ENCODE assay signal across 2 cellular contexts in the genomic region with DNA sequence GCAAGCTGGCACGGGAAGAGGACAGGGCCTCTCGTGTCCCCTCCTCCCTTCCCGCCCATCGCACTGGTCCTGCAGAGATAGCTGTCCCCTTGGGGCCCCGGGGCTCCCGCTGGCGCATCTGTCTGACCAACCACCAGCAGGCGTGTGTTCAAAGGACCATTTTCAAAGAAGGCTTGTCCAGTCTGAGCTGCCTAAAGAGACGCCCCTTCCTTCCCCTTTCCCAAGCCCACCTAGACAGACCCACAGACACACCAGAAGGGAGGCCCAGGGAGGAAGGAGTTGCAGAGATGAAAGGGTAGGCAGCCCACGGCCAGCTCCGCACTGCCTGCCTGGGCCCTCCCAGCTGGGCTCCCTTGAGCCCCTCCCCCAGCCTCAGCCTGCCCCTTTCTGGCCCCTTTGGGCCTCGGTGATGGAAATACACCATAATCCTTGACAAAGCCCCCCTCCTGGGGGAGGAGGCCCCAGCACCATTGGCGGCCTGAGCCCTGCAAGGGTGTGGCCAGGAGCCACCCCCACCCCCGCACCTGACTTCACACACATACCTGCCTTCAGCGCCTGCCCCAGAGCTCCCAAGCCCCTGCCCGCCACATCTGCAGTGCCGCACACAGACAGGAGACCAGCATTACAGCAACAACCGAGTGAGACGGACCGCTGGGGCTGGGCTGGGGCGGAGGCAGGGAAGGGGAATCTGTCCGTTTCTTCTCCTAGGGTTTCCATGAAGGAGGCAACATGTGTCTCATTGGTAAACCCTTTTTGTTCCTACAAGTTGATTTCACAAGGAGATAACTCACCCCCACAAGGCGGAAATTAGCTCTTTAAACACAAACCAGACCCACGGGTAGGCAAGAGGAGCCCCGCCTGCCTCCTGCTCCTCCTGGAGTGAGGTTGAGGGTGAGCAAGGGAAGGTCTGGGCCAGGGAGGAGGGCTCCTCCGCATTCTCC.
TF ChIP-seq lines count a peak whose summit lies in the region.

A gene with protein sequence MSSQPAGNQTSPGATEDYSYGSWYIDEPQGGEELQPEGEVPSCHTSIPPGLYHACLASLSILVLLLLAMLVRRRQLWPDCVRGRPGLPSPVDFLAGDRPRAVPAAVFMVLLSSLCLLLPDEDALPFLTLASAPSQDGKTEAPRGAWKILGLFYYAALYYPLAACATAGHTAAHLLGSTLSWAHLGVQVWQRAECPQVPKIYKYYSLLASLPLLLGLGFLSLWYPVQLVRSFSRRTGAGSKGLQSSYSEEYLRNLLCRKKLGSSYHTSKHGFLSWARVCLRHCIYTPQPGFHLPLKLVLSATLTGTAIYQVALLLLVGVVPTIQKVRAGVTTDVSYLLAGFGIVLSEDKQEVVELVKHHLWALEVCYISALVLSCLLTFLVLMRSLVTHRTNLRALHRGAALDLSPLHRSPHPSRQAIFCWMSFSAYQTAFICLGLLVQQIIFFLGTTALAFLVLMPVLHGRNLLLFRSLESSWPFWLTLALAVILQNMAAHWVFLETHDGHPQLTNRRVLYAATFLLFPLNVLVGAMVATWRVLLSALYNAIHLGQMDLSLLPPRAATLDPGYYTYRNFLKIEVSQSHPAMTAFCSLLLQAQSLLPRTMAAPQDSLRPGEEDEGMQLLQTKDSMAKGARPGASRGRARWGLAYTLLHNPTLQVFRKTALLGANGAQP (minus strand): TSS at position 327 of the 941 bp plus-strand sequence. CDS start 520 bp downstream, outside the sequence.

TF ChIP-seq in HEK293T, 16 proteins besides CTCF, POLR2A, EP300 and RAD21 (continued from another document):
- TF ChIP-seq, protein P1, sequence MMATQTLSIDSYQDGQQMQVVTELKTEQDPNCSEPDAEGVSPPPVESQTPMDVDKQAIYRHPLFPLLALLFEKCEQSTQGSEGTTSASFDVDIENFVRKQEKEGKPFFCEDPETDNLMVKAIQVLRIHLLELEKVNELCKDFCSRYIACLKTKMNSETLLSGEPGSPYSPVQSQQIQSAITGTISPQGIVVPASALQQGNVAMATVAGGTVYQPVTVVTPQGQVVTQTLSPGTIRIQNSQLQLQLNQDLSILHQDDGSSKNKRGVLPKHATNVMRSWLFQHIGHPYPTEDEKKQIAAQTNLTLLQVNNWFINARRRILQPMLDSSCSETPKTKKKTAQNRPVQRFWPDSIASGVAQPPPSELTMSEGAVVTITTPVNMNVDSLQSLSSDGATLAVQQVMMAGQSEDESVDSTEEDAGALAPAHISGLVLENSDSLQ (IDR thresholded peaks at IDR 0.05): no peak
- TF ChIP-seq CTBP1 (IDR thresholded peaks at IDR 0.05; ENCODE audit: borderline replicate concordance): no peak
- TF ChIP-seq ARNT (IDR thresholded peaks at IDR 0.05): no peak
- no peak for TF ChIP-seq ELF4 (IDR thresholded peaks at IDR 0.05)
- no peak for TF ChIP-seq BHLHE40 (IDR thresholded peaks at IDR 0.05; ENCODE audit: borderline replicate concordance)
- TF ChIP-seq SUZ12 (IDR thresholded peaks at IDR 0.05): no peak

TF ChIP-seq in SK-N-SH, 30 proteins besides CTCF, POLR2A, EP300 and RAD21 (continued from another document):
- TF ChIP-seq MEF2A (IDR thresholded peaks at IDR 0.05; ENCODE audit: borderline replicate concordance, low read depth) (no peak), POLR2AphosphoS5 (IDR thresholded peaks at IDR 0.05; ENCODE audit: low read depth, low read length) (0 out of 2 replicates have a peak, but pooled peaks have one; percentile 18), RXRA (IDR thresholded peaks at IDR 0.05; ENCODE audit: borderline replicate concordance, low read depth) (no peak), NFIC (IDR thresholded peaks at IDR 0.05; ENCODE audit: borderline replicate concordance) (no peak; the same call in 1 of the 2 replicates), FOSL2 (IDR thresholded peaks at IDR 0.05; ENCODE audit: borderline replicate concordance, low read depth) (no peak), GABPA (IDR thresholded peaks at IDR 0.05; ENCODE audit: low read depth) (no peak), FOXM1 (IDR thresholded peaks at IDR 0.05; ENCODE audit: low read depth) (no peak), JUND (IDR thresholded peaks at IDR 0.05) (no peak), ELF1 (IDR thresholded peaks at IDR 0.05) (no peak), TAF1 (IDR thresholded peaks at IDR 0.05; ENCODE audit: borderline replicate concordance, low read depth, low read length) (0 out of 2 replicates have a peak, but pooled peaks have one; percentile 30), EZH2phosphoT487 (IDR thresholded peaks at IDR 0.05; ENCODE audit: borderline replicate concordance, low read depth) (no peak), YY1 (IDR thresholded peaks at IDR 0.05; ENCODE audit: low read depth) (no peak), RCOR1 (IDR thresholded peaks at IDR 0.05; ENCODE audit: low read length) (peak; percentile 4; the same call in 1 of the 2 replicates), TCF12 (IDR thresholded peaks at IDR 0.05) (peak; percentile 81), CHD2 (IDR thresholded peaks at IDR 0.05; ENCODE audit: low read length, partially characterized antibody) (peak; percentile 4), SIN3A (IDR thresholded peaks at IDR 0.05; ENCODE audit: borderline replicate concordance, low read depth, low read length) (no peak), RFX5 (IDR thresholded peaks at IDR 0.05; ENCODE audit: low read length) (no peak), GATA2 (CRISPR knock-in tag; IDR thresholded peaks at IDR 0.05) (peak; percentile 45), MXI1 (IDR thresholded peaks at IDR 0.05; ENCODE audit: low read depth, low read length) (0 out of 2 replicates have a peak, but pooled peaks have one; percentile 69), FOXJ3 (CRISPR knock-in tag; IDR thresholded peaks at IDR 0.05) (0 out of 2 replicates have a peak, but pooled peaks have one; percentile 31)
- TF ChIP-seq, protein P2, sequence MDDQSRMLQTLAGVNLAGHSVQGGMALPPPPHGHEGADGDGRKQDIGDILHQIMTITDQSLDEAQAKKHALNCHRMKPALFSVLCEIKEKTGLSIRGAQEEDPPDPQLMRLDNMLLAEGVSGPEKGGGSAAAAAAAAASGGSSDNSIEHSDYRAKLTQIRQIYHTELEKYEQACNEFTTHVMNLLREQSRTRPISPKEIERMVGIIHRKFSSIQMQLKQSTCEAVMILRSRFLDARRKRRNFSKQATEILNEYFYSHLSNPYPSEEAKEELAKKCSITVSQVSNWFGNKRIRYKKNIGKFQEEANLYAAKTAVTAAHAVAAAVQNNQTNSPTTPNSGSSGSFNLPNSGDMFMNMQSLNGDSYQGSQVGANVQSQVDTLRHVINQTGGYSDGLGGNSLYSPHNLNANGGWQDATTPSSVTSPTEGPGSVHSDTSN (IDR thresholded peaks at IDR 0.05): no peak
- TF ChIP-seq, protein P3, sequence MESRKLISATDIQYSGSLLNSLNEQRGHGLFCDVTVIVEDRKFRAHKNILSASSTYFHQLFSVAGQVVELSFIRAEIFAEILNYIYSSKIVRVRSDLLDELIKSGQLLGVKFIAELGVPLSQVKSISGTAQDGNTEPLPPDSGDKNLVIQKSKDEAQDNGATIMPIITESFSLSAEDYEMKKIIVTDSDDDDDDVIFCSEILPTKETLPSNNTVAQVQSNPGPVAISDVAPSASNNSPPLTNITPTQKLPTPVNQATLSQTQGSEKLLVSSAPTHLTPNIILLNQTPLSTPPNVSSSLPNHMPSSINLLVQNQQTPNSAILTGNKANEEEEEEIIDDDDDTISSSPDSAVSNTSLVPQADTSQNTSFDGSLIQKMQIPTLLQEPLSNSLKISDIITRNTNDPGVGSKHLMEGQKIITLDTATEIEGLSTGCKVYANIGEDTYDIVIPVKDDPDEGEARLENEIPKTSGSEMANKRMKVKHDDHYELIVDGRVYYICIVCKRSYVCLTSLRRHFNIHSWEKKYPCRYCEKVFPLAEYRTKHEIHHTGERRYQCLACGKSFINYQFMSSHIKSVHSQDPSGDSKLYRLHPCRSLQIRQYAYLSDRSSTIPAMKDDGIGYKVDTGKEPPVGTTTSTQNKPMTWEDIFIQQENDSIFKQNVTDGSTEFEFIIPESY (IDR thresholded peaks at IDR 0.05; ENCODE audit: borderline replicate concordance, low read depth): no peak
- TF ChIP-seq, protein P4, sequence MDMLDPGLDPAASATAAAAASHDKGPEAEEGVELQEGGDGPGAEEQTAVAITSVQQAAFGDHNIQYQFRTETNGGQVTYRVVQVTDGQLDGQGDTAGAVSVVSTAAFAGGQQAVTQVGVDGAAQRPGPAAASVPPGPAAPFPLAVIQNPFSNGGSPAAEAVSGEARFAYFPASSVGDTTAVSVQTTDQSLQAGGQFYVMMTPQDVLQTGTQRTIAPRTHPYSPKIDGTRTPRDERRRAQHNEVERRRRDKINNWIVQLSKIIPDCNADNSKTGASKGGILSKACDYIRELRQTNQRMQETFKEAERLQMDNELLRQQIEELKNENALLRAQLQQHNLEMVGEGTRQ (IDR thresholded peaks at IDR 0.05; ENCODE audit: borderline replicate concordance, low read depth, low read length): no peak
- TF ChIP-seq, protein P5, sequence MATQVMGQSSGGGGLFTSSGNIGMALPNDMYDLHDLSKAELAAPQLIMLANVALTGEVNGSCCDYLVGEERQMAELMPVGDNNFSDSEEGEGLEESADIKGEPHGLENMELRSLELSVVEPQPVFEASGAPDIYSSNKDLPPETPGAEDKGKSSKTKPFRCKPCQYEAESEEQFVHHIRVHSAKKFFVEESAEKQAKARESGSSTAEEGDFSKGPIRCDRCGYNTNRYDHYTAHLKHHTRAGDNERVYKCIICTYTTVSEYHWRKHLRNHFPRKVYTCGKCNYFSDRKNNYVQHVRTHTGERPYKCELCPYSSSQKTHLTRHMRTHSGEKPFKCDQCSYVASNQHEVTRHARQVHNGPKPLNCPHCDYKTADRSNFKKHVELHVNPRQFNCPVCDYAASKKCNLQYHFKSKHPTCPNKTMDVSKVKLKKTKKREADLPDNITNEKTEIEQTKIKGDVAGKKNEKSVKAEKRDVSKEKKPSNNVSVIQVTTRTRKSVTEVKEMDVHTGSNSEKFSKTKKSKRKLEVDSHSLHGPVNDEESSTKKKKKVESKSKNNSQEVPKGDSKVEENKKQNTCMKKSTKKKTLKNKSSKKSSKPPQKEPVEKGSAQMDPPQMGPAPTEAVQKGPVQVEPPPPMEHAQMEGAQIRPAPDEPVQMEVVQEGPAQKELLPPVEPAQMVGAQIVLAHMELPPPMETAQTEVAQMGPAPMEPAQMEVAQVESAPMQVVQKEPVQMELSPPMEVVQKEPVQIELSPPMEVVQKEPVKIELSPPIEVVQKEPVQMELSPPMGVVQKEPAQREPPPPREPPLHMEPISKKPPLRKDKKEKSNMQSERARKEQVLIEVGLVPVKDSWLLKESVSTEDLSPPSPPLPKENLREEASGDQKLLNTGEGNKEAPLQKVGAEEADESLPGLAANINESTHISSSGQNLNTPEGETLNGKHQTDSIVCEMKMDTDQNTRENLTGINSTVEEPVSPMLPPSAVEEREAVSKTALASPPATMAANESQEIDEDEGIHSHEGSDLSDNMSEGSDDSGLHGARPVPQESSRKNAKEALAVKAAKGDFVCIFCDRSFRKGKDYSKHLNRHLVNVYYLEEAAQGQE (IDR thresholded peaks at IDR 0.05; ENCODE audit: low read depth, low read length): no peak
- TF ChIP-seq, protein P6, sequence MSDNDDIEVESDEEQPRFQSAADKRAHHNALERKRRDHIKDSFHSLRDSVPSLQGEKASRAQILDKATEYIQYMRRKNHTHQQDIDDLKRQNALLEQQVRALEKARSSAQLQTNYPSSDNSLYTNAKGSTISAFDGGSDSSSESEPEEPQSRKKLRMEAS (IDR thresholded peaks at IDR 0.05; ENCODE audit: low read depth): no peak
- TF ChIP-seq, protein P7, sequence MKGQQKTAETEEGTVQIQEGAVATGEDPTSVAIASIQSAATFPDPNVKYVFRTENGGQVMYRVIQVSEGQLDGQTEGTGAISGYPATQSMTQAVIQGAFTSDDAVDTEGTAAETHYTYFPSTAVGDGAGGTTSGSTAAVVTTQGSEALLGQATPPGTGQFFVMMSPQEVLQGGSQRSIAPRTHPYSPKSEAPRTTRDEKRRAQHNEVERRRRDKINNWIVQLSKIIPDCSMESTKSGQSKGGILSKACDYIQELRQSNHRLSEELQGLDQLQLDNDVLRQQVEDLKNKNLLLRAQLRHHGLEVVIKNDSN (IDR thresholded peaks at IDR 0.05; ENCODE audit: borderline replicate concordance, low read depth): no peak
- TF ChIP-seq, protein P8, sequence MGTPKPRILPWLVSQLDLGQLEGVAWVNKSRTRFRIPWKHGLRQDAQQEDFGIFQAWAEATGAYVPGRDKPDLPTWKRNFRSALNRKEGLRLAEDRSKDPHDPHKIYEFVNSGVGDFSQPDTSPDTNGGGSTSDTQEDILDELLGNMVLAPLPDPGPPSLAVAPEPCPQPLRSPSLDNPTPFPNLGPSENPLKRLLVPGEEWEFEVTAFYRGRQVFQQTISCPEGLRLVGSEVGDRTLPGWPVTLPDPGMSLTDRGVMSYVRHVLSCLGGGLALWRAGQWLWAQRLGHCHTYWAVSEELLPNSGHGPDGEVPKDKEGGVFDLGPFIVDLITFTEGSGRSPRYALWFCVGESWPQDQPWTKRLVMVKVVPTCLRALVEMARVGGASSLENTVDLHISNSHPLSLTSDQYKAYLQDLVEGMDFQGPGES (IDR thresholded peaks at IDR 0.05; ENCODE audit: low read depth, low read length): no peak
TF ChIP-seq in SK-N-SH: peak in this region for 9.
